9 cellular contexts compared by ENCODE assay signal in the genomic region with DNA sequence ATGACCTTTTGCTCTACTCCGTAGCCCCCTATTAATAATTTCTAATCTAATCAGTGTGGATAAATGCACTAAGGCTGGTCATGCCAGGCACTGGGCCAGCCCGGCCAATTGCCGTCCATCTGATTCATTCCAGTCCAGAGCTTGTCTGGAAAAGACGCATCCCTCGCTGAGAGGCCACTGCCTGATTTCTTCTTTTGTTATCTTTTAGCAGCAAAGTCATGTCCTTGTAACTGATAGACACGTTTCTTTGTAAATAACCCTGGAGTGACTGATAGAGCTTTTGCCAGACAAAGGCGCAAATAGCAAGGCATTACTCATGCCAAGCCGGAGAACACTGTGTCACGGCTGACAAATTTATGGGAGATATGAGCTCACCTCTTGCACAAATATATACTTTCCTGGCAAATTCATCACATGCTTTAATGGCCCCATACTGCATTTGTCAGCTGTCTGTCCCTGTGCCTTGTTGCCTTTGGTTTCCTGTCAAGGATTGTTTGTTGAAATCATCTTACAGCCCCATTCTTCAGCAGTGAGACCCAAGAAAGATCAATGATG.
A peak's percentile ranks its signal among the peaks of the same experiment; 100 is the strongest.
DNase-seq lines count a peak whose midpoint lies in the region; ATAC-seq and TF ChIP-seq lines count a peak whose summit lies in the region.
"Had no signal": no experiment of that assay in that cellular context is flagged by ENCODE, and none has a peak within 500 bp of the region (broad histone marks: within the 10 kb centered on the region; RNA-seq: fewer than 3 reads in every experiment).

No MANE protein-coding gene starts in this region.

- H3K4me1 Mint-ChIP-seq in neural crest cell = peaks cover 7% of the 10 kb centered on the region

- POLR2A ChIA-PET in Panc1 (lab: Charles Lee) = no interaction called here

- TF ChIP-seq CTCF in Panc1 (IDR thresholded peaks at IDR 0.05) (no peak), neural crest cell (conservative IDR thresholded peaks at IDR 0.05) (no peak)

- no peaks in the 10 kb centered on the region for H3K4me1 ChIP-seq in Panc1 (ENCODE audit: control insufficient read depth, insufficient read depth, low read length)

- no peaks in the 10 kb centered on the region for H3K36me3 Mint-ChIP-seq in neural crest cell (ENCODE audit: low read depth)

- no peaks in the 10 kb centered on the region for H3K27me3 ChIP-seq in Panc1 (ENCODE audit: control insufficient read depth, insufficient read depth, low read length)

- peaks cover 6% of the 10 kb centered on the region for H3K9me3 Mint-ChIP-seq in neural crest cell

- no peak overlapping the region for H3K4me3 ChIP-seq in Panc1 (ENCODE audit: low read depth in 2 of 2, low read length in 2 of 2)

- H3K36me3 ChIP-seq in Panc1 (ENCODE audit: control insufficient read depth, insufficient read depth, low read length) = no peaks in the 10 kb centered on the region

- H3K27ac ChIP-seq in Panc1 (ENCODE audit: low read length) = no peak overlapping the region

- intact Hi-C loops in Panc1 (cut with micrococcal nuclease; ENCODE audit: unreplicated experiment) = no loop called here

- in situ Hi-C loops in Panc1 (cut with HindIII; ENCODE audit: low pct_unique_long_range_greater_than_20kb, low sequenced_read_pairs) = no loop called here

- no peak overlapping the region for H3K27ac Mint-ChIP-seq in neural crest cell (ENCODE audit: unreplicated experiment)

- ATAC-seq in Panc1 = peak; percentile 62; the same call in 1 of the 2 replicates
- no peak for ATAC-seq in GM18909 (IDR thresholded peaks at IDR 0.05; ENCODE audit: poor library complexity, unreplicated experiment)

- DNase-seq in DMS153 treated with DMSO at 0.1 percent for 48 hours (lab: John Stamatoyannopoulos, UW; ENCODE audit: unreplicated experiment) = peak; percentile 56
- DNase-seq in Panc1 (ENCODE audit: low read depth, low spot score) = peak; percentile 82
- DNase-seq in fibroblast of gingiva (ENCODE audit: low read depth) = peak; percentile 40
- peak; percentile 1 for DNase-seq in neural crest cell (ENCODE audit: low read depth, low spot score)
- no peak for DNase-seq in T-helper 2 cell
- no peak for DNase-seq in NCI-H2107 (lab: John Stamatoyannopoulos, UW)
- DNase-seq in NOMO-1 treated with dmso at 0.1 percent for 144 hours (lab: John Stamatoyannopoulos, UW; ENCODE audit: unreplicated experiment) = no peak
- DNase-seq: DMS79 had no signal

- no peaks in the 10 kb centered on the region for H3K9me3 ChIP-seq in Panc1 (ENCODE audit: control insufficient read depth, insufficient read depth, low read depth, low read length)

- H3K27me3 Mint-ChIP-seq in neural crest cell (ENCODE audit: low read depth) = no peaks in the 10 kb centered on the region

- no peak overlapping the region for H3K4me3 Mint-ChIP-seq in neural crest cell

- no TSS peak for BruUV-seq in Panc1 (replicated peaks; lab: Mats Ljungman, UMichigan)

- CTCF ChIA-PET in Panc1 (lab: Charles Lee) = interaction anchor here (0.5 kb wide), 1 partner anchor 238 kb away, joined by 7 read pairs; no protein-coding TSS in a partner anchor

Comparison
In these comparisons a context has a peak if more than half of its experiments do, and no peak if none do; other contexts are left out.
1. DNase-seq: peak in DMS153 treated with DMSO at 0.1 percent for 48 hours (single experiment), Panc1 (single experiment), fibroblast of gingiva (single experiment) and neural crest cell (single experiment); none in T-helper 2 cell (0 of 5), NCI-H2107 (single experiment) and NOMO-1 treated with dmso at 0.1 percent for 144 hours (single experiment).